ENCODE assay signal across 1 cellular context in genomic region chr15:78771436-78772000, GRCh38. TPM values are rescaled to one million over a fixed set of nuclear protein-coding genes. Genes with fewer than 3 reads are reported as not detected.
"Had no signal": no experiment of that assay in that cellular context is flagged by ENCODE, and none has a peak within 500 bp of the region (broad histone marks: within the 10 kb centered on the region; RNA-seq: fewer than 3 reads in every experiment).

No MANE protein-coding gene starts in this region.

RNA-seq across cellular contexts. Expression of gene ADAMTS7, which starts 39.7 kb away (rescaled TPM):
- total RNA-seq: activated CD8-positive, alpha-beta T cell treated with anti-CD3 and anti-CD28 coated beads, Interleukin-2, amount 10 ng/mL, durations not matched to agents 7 days and 5 days had no signal
